ENCODE assay signal across 8 cellular contexts in the genomic region with DNA sequence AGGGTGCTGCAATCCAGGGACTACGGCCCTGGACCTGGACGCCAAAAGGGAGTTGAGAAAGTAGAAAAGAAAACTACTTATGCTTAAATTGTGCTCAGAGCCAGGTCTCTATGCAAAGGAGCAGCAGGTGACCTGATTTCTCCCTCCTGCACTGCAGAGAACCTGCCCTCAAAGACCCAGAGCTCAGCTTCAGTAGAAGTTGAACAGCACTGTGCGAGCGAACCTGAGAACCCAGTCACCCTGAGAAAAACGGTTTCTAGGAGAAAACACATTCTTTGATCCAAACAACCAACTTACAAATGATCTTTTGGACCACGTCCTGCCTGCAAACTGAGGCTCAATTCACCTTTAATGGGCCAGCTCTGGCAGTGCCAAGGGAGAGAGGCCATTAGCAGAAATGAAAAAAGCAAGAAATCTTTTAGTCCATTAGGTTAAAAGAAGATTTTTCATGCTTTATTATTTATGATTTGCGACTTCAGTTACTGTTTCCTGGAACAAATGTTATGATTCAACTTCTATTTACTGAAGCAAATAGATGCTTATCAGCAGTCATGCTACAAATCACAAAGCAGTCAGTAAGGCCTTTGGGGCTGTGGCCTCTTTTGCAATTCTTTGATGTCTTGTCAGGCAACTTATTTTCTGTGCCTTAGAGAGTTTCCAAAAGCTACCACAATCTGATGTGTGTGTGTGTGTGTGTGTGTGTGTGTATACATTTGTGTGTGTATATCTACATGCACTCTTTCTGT.
DNase-seq lines count a peak whose midpoint lies in the region; ATAC-seq and TF ChIP-seq lines count a peak whose summit lies in the region.

No MANE protein-coding gene starts in this region.

- 77 to 83% methylated on average over 7 of the region's 7 CpGs for WGBS in testis, 2 donors

- H3K4me1 ChIP-seq in Panc1 (ENCODE audit: control insufficient read depth, insufficient read depth, low read length) (peaks cover 17% of the 10 kb centered on the region), adipocyte (ENCODE audit: control insufficient read depth, insufficient read depth, low read length) (peaks cover 12% of the 10 kb centered on the region), testis (peaks cover 7% of the 10 kb centered on the region)

- H3K36me3 ChIP-seq in Panc1 (ENCODE audit: control insufficient read depth, insufficient read depth, low read length) (no peaks in the 10 kb centered on the region), adipocyte (ENCODE audit: control insufficient read depth, insufficient read depth, low read length, severe bottlenecking) (no peaks in the 10 kb centered on the region), testis (ENCODE audit: low read depth, missing control alignments) (no peaks in the 10 kb centered on the region)

- CTCF ChIA-PET in Panc1 (lab: Charles Lee), result no interaction called here

- no peak for TF ChIP-seq POLR2A in testis (IDR thresholded peaks at IDR 0.05)

- H3K27ac ChIP-seq in Panc1 (ENCODE audit: low read length) (peak overlapping the region; percentile 71), testis (peak overlapping the region in 1 of 2 donors; percentile 32)

- H3K4me3 ChIP-seq in Panc1 (ENCODE audit: low read depth in 2 of 2, low read length in 2 of 2) (no peak overlapping the region), adipocyte (ENCODE audit: low read length) (no peak overlapping the region), testis (no peak overlapping the region)

- H3K27me3 ChIP-seq in Panc1 (ENCODE audit: control insufficient read depth, insufficient read depth, low read length), result no peaks in the 10 kb centered on the region
- no peaks in the 10 kb centered on the region for H3K27me3 ChIP-seq in adipocyte (replicated peaks; ENCODE audit: control insufficient read depth, insufficient read depth, low read length)
- H3K27me3 ChIP-seq in testis, result no peaks in the 10 kb centered on the region

- ATAC-seq in Panc1, result peak; percentile 68
- ATAC-seq in HG02571 (IDR thresholded peaks at IDR 0.05; ENCODE audit: unreplicated experiment), result no peak
- ATAC-seq in GM21825 (IDR thresholded peaks at IDR 0.05; ENCODE audit: unreplicated experiment), result no peak

- no TSS peak for BruUV-seq in Panc1 (replicated peaks; lab: Mats Ljungman, UMichigan)

- no peaks in the 10 kb centered on the region for H3K9me3 ChIP-seq in Panc1 (ENCODE audit: control insufficient read depth, insufficient read depth, low read depth, low read length)
- no peaks in the 10 kb centered on the region for H3K9me3 ChIP-seq in adipocyte (ENCODE audit: control insufficient read depth, low read length)
- no peaks in the 10 kb centered on the region for H3K9me3 ChIP-seq in testis

- H3K9ac ChIP-seq in adipocyte (ENCODE audit: low read length), result no peak overlapping the region

- TF ChIP-seq CTCF in Panc1 (IDR thresholded peaks at IDR 0.05) (no peak), testis (IDR thresholded peaks at IDR 0.05) (no peak)

- POLR2A ChIA-PET in Panc1 (lab: Charles Lee), result no interaction called here

- intact Hi-C loops in Panc1 (cut with micrococcal nuclease; ENCODE audit: unreplicated experiment) (no loop called here), testis (cut with DNase I; ENCODE audit: low total_unique reads) (no loop called here)

- in situ Hi-C loops in Caki2 (cut with HindIII; ENCODE audit: low pct_unique_long_range_greater_than_20kb, low sequenced_read_pairs) (no loop called here), Panc1 (cut with HindIII; ENCODE audit: low pct_unique_long_range_greater_than_20kb, low sequenced_read_pairs) (no loop called here)

- DNase-seq in Caki2 (ENCODE audit: low read depth) (peak; percentile 30), Panc1 (ENCODE audit: low read depth, low spot score) (no peak), adipocyte (ENCODE audit: low read depth) (peak; percentile 72), lung microvascular endothelial cell (ENCODE audit: low read depth in 2 of 2) (peak; percentile 12 to 58), testis (no peak), cerebellar nuclear complex (lab: John Stamatoyannopoulos, UW) (no peak)

Comparison
In these comparisons a context has a peak if more than half of its experiments do, and no peak if none do; other contexts are left out.
1. DNase-seq: peak in Caki2 (single experiment), adipocyte (single experiment) and lung microvascular endothelial cell (2 of 2); none in Panc1 (single experiment), testis (single experiment) and cerebellar nuclear complex (0 of 2).